In genomic region chr5:113036826-113037225, GRCh38 we compare ENCODE assay signal across 25 cellular contexts.
"Had no signal": no experiment of that assay in that cellular context is flagged by ENCODE, and none has a peak within 500 bp of the region (broad histone marks: within the 10 kb centered on the region; RNA-seq: fewer than 3 reads in every experiment).

No MANE protein-coding gene starts in this region.

- H3K4me3 ChIP-seq: MG63, PC-9, SJSA1, SK-N-MC had no signal

- H3K36me3 ChIP-seq: MG63 had no signal

- H3K9me3 ChIP-seq: MG63, SJSA1 had no signal

- H3K27me3 ChIP-seq: MG63, SJSA1 had no signal

- H3K27ac ChIP-seq: PC-9, SJSA1, SK-N-MC had no signal

- DNase-seq: Karpas-422; KG1; MG63; NCI-H1092; NCI-H1105 treated with DMSO at 0.1 percent for 48 hours; NCI-H1417 treated with DMSO at 0.1 percent for 48 hours; NCI-H146; NCI-H187; NCI-H2029; NCI-H2081 treated with DMSO at 0.1 percent for 48 hours; NCI-H2171; NCI-H226; NCI-H446; NCI-H510A; NCI-H524 treated with DMSO at 0.1 percent for 48 hours; NCI-H69; NCI-H774; NK-92 treated with Interleukin-12 subunit alpha and Interleukin-12 subunit beta, amount 100 ng/mL, for 24 hours; OCI-M1; PC-9; Right ventricle myocardium superior; RPMI8226; SIG-M5 had no signal
